In genomic region chr10:86286591-86287421, GRCh38 we compare ENCODE assay signal across 26 cellular contexts.
A peak's percentile ranks its signal among the peaks of the same experiment; 100 is the strongest.
DNase-seq lines count a peak whose midpoint lies in the region; ATAC-seq, FAIRE-seq and TF ChIP-seq lines count a peak whose summit lies in the region.
"Had no signal": no experiment of that assay in that cellular context is flagged by ENCODE, and none has a peak within 500 bp of the region (broad histone marks: within the 10 kb centered on the region; RNA-seq: fewer than 3 reads in every experiment).

No MANE protein-coding gene starts in this region.

- peak; percentile 32 for ATAC-seq in GM21619 (IDR thresholded peaks at IDR 0.05; ENCODE audit: unreplicated experiment)
- ATAC-seq: activated naive CD4-positive, alpha-beta T cell treated with anti-CD3 and anti-CD28 coated beads, Interleukin-2, amount 50 U/mL, for 72 hours; activated T-cell treated with anti-CD3 and anti-CD28 coated beads, Interleukin-2, amount 50 U/mL, for 72 hours; sciatic nerve; T-helper 17 cell had no signal

- DNase-seq in GM12865 (ENCODE audit: low read depth) (peak; percentile 22), ecto neural progenitor cell (ENCODE audit: low spot score) (peak; percentile 29), sigmoid colon (peak; percentile 33), activated T-cell treated with anti-CD3 and anti-CD28 coated beads for 4 hours (no peak), RCC 7860 (ENCODE audit: low spot score) (no peak), NAMALWA (ENCODE audit: low spot score) (no peak)
- DNase-seq: activated CD4-positive, alpha-beta T cell treated with anti-CD3 and anti-CD28 coated beads, Interleukin-2, amount 50 U/mL, for 48 hours; activated T-cell treated with anti-CD3 and anti-CD28 coated beads, Interleukin-2, amount 50 U/mL, for 72 hours; aorta; caudate nucleus; CD4-positive, alpha-beta memory T cell; DMS153; heart right ventricle; midbrain; NCI-H187; NCI-H2227 treated with DMSO at 0.1 percent for 48 hours; Peyer's patch; stimulated activated CD8-positive, alpha-beta memory T cell treated with anti-CD3 and anti-CD28 coated beads, Interleukin-4, amount 100 ng/mL, for 48 hours; T-helper 17 cell had no signal

- H3K27ac ChIP-seq in sigmoid colon = no peak overlapping the region
- H3K27ac ChIP-seq: epithelial cell of prostate, heart right ventricle, parathyroid adenoma, Peyer's patch, VCaP had no signal

- no peaks in the 10 kb centered on the region for H3K9me3 ChIP-seq in sigmoid colon
- H3K9me3 ChIP-seq: heart right ventricle, Peyer's patch had no signal

- intact Hi-C loops in sigmoid colon (cut with DNase I) = no loop called here

- FAIRE-seq in RCC 7860 (lab: Jason Lieb, UNC) = no peak

- H3K36me3 ChIP-seq in sigmoid colon = no peaks in the 10 kb centered on the region
- H3K36me3 ChIP-seq: heart right ventricle, Peyer's patch had no signal

- no peak for TF ChIP-seq EP300 in sigmoid colon (IDR thresholded peaks at IDR 0.05)

- H3K27me3 ChIP-seq in sigmoid colon = no peaks in the 10 kb centered on the region
- H3K27me3 ChIP-seq: dorsolateral prefrontal cortex, heart right ventricle, Peyer's patch had no signal

- H3K4me1 ChIP-seq in sigmoid colon = no peaks in the 10 kb centered on the region
- H3K4me1 ChIP-seq: heart right ventricle, parathyroid adenoma, Peyer's patch had no signal

- no peak overlapping the region for H3K4me3 ChIP-seq in GM12865 (ENCODE audit: low read depth, low read length)
- no peak overlapping the region for H3K4me3 ChIP-seq in sigmoid colon
- H3K4me3 ChIP-seq: dorsolateral prefrontal cortex, heart right ventricle, Peyer's patch had no signal

- 75 to 82% methylated on average over 11 of the region's 11 CpGs for WGBS in sigmoid colon, 2 donors

- TF ChIP-seq POLR2A in sigmoid colon (IDR thresholded peaks at IDR 0.05) = no peak

- TF ChIP-seq CTCF in GM12865 (IDR thresholded peaks at IDR 0.05; ENCODE audit: insufficient read depth, low read depth, low read length, missing control alignments) = no peak
- TF ChIP-seq CTCF in sigmoid colon (IDR thresholded peaks at IDR 0.05) = no peak

Comparison
In these comparisons a context has a peak if more than half of its experiments do, and no peak if none do; other contexts are left out.
1. DNase-seq: peak in GM12865 (single experiment), ecto neural progenitor cell (single experiment) and sigmoid colon (single experiment); none in activated T-cell treated with anti-CD3 and anti-CD28 coated beads for 4 hours (single experiment), RCC 7860 (single experiment) and NAMALWA (single experiment).